14 cellular contexts compared by ENCODE assay signal in genomic region chr15:74430510-74430951, GRCh38. TPM values are rescaled to one million over a fixed set of nuclear protein-coding genes. Genes with fewer than 3 reads are reported as not detected.
A peak's percentile ranks its signal among the peaks of the same experiment; 100 is the strongest.
DNase-seq lines count a peak whose midpoint lies in the region; ATAC-seq lines count a peak whose summit lies in the region.
"Had no signal": no experiment of that assay in that cellular context is flagged by ENCODE, and none has a peak within 500 bp of the region (broad histone marks: within the 10 kb centered on the region; RNA-seq: fewer than 3 reads in every experiment).

No MANE protein-coding gene starts in this region.

- no peaks in the 10 kb centered on the region for H3K9me3 ChIP-seq in Karpas-422 (ENCODE audit: low read length)
- H3K9me3 ChIP-seq: transverse colon had no signal

- no peaks in the 10 kb centered on the region for H3K36me3 ChIP-seq in Karpas-422 (ENCODE audit: insufficient read depth, low read length)
- H3K36me3 ChIP-seq: transverse colon had no signal

- peak overlapping the region; percentile 89 for H3K9ac ChIP-seq in Karpas-422 (ENCODE audit: low read length)

- H3K4me2 ChIP-seq in Karpas-422 (ENCODE audit: low read depth, low read length, poor library complexity, severe bottlenecking) = peak overlapping the region; percentile 87

- peaks cover 35% of the 10 kb centered on the region for H3K79me2 ChIP-seq in Karpas-422 (ENCODE audit: low read length)

- H4K20me1 ChIP-seq in Karpas-422 (ENCODE audit: insufficient read depth, low read depth, low read length) = peaks cover 53% of the 10 kb centered on the region

- H3K27ac Mint-ChIP-seq in activated CD8-positive, alpha-beta memory T cell treated with anti-CD3 and anti-CD28 coated beads, Interleukin-2, amount 10 ng/mL, durations not matched to agents 7 days and 5 days = no peak overlapping the region
- H3K27ac Mint-ChIP-seq in stimulated activated memory B cell treated with anti-CD40 and anti-IgM and Interleukin-4, amounts not matched to agents 10 μg/mL and 1 μg/mL and 100 μg/mL, for 72 hours = peak overlapping the region; percentile 94

- CTCF ChIA-PET in activated CD8-positive, alpha-beta memory T cell treated with anti-CD3 and anti-CD28 coated beads, Interleukin-2, amount 10 ng/mL, durations not matched to agents 7 days and 5 days (lab: Charles Lee) = interaction anchor here (1.2 to 21.8 kb wide), 6 partner anchors 8 to 52 kb away, joined by 5 to 668 read pairs (median 10); no protein-coding TSS in a partner anchor

- H3K9me3 Mint-ChIP-seq in activated CD8-positive, alpha-beta memory T cell treated with anti-CD3 and anti-CD28 coated beads, Interleukin-2, amount 10 ng/mL, durations not matched to agents 7 days and 5 days (ENCODE audit: low read depth) = no peaks in the 10 kb centered on the region
- H3K9me3 Mint-ChIP-seq in stimulated activated memory B cell treated with anti-CD40 and anti-IgM and Interleukin-4, amounts not matched to agents 10 μg/mL and 1 μg/mL and 100 μg/mL, for 72 hours = no peaks in the 10 kb centered on the region
- H3K9me3 Mint-ChIP-seq: naive thymus-derived CD8-positive, alpha-beta T cell had no signal

- H3K9me2 ChIP-seq in Karpas-422 (replicated peaks; ENCODE audit: insufficient read depth, low read length) = no peaks in the 10 kb centered on the region

- peaks cover 66% of the 10 kb centered on the region for H3K4me1 ChIP-seq in Karpas-422 (ENCODE audit: low read length)

- H3K4me3 Mint-ChIP-seq in activated CD8-positive, alpha-beta memory T cell treated with anti-CD3 and anti-CD28 coated beads, Interleukin-2, amount 10 ng/mL, durations not matched to agents 7 days and 5 days = peak overlapping the region; percentile 87
- H3K4me3 Mint-ChIP-seq in stimulated activated memory B cell treated with anti-CD40 and anti-IgM and Interleukin-4, amounts not matched to agents 10 μg/mL and 1 μg/mL and 100 μg/mL, for 72 hours = peak overlapping the region; percentile 94

- no peak for ATAC-seq in activated CD8-positive, alpha-beta memory T cell treated with anti-CD3 and anti-CD28 coated beads, Interleukin-2, amount 10 ng/mL, durations not matched to agents 7 days and 5 days
- ATAC-seq in stimulated activated memory B cell treated with anti-CD40 and anti-IgM and Interleukin-4, amounts not matched to agents 10 μg/mL and 1 μg/mL and 100 μg/mL, for 72 hours = no peak
- no peak for ATAC-seq in GM21737 (IDR thresholded peaks at IDR 0.05; ENCODE audit: unreplicated experiment)
- ATAC-seq: naive thymus-derived CD8-positive, alpha-beta T cell had no signal

- H3K4me1 Mint-ChIP-seq in activated CD8-positive, alpha-beta memory T cell treated with anti-CD3 and anti-CD28 coated beads, Interleukin-2, amount 10 ng/mL, durations not matched to agents 7 days and 5 days = peaks cover 70% of the 10 kb centered on the region
- peaks cover 80% of the 10 kb centered on the region for H3K4me1 Mint-ChIP-seq in stimulated activated memory B cell treated with anti-CD40 and anti-IgM and Interleukin-4, amounts not matched to agents 10 μg/mL and 1 μg/mL and 100 μg/mL, for 72 hours

- no peaks in the 10 kb centered on the region for H3K27me3 Mint-ChIP-seq in activated CD8-positive, alpha-beta memory T cell treated with anti-CD3 and anti-CD28 coated beads, Interleukin-2, amount 10 ng/mL, durations not matched to agents 7 days and 5 days
- no peaks in the 10 kb centered on the region for H3K27me3 Mint-ChIP-seq in stimulated activated memory B cell treated with anti-CD40 and anti-IgM and Interleukin-4, amounts not matched to agents 10 μg/mL and 1 μg/mL and 100 μg/mL, for 72 hours
- H3K27me3 Mint-ChIP-seq: naive thymus-derived CD8-positive, alpha-beta T cell had no signal

- DNase-seq in activated CD8-positive, alpha-beta memory T cell treated with anti-CD3 and anti-CD28 coated beads, Interleukin-2, amount 10 ng/mL, durations not matched to agents 7 days and 5 days = no peak
- DNase-seq in activated CD8-positive, alpha-beta memory T cell treated with anti-CD3 and anti-CD28 coated beads, Interleukin-2, amount 50 U/mL, for 4 hours = no peak
- no peak for DNase-seq in Karpas-422
- no peak for DNase-seq in epithelial cell of prostate (ENCODE audit: low read depth, low spot score)
- no peak for DNase-seq in NAMALWA (ENCODE audit: low spot score)
- DNase-seq in AG20443 (ENCODE audit: low spot score) = no peak
- DNase-seq: ACHN; DMS79; naive thymus-derived CD8-positive, alpha-beta T cell; NCI-H1694 treated with DMSO at 0.1 percent for 48 hours; SHP77; transverse colon had no signal

- H3K27ac ChIP-seq in Karpas-422 (ENCODE audit: low read length) (0 out of 2 replicates have a peak overlapping the region, but pooled peaks have one; percentile 3), epithelial cell of prostate (peak overlapping the region; percentile 36)
- H3K27ac ChIP-seq: transverse colon had no signal

- peaks cover 12% of the 10 kb centered on the region for H3K36me3 Mint-ChIP-seq in activated CD8-positive, alpha-beta memory T cell treated with anti-CD3 and anti-CD28 coated beads, Interleukin-2, amount 10 ng/mL, durations not matched to agents 7 days and 5 days
- peaks cover 74% of the 10 kb centered on the region for H3K36me3 Mint-ChIP-seq in stimulated activated memory B cell treated with anti-CD40 and anti-IgM and Interleukin-4, amounts not matched to agents 10 μg/mL and 1 μg/mL and 100 μg/mL, for 72 hours

- H2AFZ ChIP-seq in Karpas-422 (ENCODE audit: low read length) = no peak overlapping the region

- peak overlapping the region; percentile 86; the same call in 1 of the 2 replicates for H3K4me3 ChIP-seq in Karpas-422 (ENCODE audit: low read length)
- H3K4me3 ChIP-seq: transverse colon had no signal

- H3K27me3 ChIP-seq in Karpas-422 (ENCODE audit: low read length) = peaks cover 3% of the 10 kb centered on the region; the same call in 1 of the 2 replicates

RNA-seq across cellular contexts. Expression of gene SEMA7A, which starts 3.2 kb away (rescaled TPM):
- total RNA-seq in activated CD8-positive, alpha-beta memory T cell treated with anti-CD3 and anti-CD28 coated beads, Interleukin-2, amount 10 ng/mL, durations not matched to agents 7 days and 5 days = 10 to 100 TPM; 26.4 to 32.9 TPM
- total RNA-seq in Karpas-422 (2014; rRNA removed; shearing (Covaris generic); ENCODE audit: low replicate concordance) = 41.6 and 49.1 TPM in 2 replicates

RNA-seq across cellular contexts. Expression of gene UBL7, which starts 30.4 kb away (rescaled TPM):
- 10 to 100 TPM; 55.9 to 60.9 TPM for total RNA-seq in activated CD8-positive, alpha-beta memory T cell treated with anti-CD3 and anti-CD28 coated beads, Interleukin-2, amount 10 ng/mL, durations not matched to agents 7 days and 5 days
- total RNA-seq in Karpas-422 (2014; rRNA removed; shearing (Covaris generic); ENCODE audit: low replicate concordance) = 71.3 and 84.2 TPM in 2 replicates
